In the genomic region with DNA sequence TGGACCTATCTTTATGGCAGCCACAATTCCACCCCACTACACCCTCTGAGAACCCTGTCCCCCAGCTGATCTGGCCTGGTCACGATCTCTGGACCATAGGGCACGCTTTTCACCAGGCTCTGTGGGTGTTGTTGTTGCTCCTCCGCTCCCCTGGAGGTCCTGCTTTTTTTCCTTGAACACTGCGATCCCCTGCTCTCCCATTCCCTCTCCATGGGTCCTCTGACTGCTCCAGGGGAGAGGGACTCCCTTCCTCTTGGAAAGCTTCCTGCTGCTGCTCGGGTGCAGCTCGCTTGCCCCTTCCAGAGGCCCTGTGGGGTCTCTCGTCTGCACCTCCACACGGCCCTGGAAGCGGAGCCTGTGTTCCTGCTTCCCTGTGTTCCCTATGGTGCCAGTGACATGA, we compare ENCODE assay signal across 15 cellular contexts.
"Had no signal": no experiment of that assay in that cellular context is flagged by ENCODE, and none has a peak within 500 bp of the region (broad histone marks: within the 10 kb centered on the region; RNA-seq: fewer than 3 reads in every experiment).

No MANE protein-coding gene starts in this region.

- H3K27ac Mint-ChIP-seq: activated naive CD8-positive, alpha-beta T cell; activated T-helper 1 cell treated with anti-CD3 and anti-CD28 coated beads, Interleukin-12 subunit alpha, Interleukin-12 subunit beta, Interleukin-2, Interleukin-4 antibody, amounts not matched to agents 30 ng/mL and 10 ng/mL and 1 ng/mL, durations not matched to agents 14 hours and 24 hours and 36 hours; T-helper 1 cell treated with Interleukin-12 subunit alpha and Interleukin-12 subunit beta and Interleukin-4 antibody, amounts not matched to agents 30 μg/mL and 1 μg/mL, for 36 hours had no signal

- H3K27me3 ChIP-seq: colonic mucosa, stomach, vagina had no signal

- DNase-seq: activated CD4-positive, alpha-beta T cell treated with anti-CD3 and anti-CD28 coated beads, Interleukin-2, amount 50 U/mL, for 4 hours; activated T-cell treated with anti-CD3 and anti-CD28 coated beads for 4 hours; colonic mucosa; naive thymus-derived CD8-positive, alpha-beta T cell; stimulated activated CD4-positive, alpha-beta T cell treated with anti-CD3 and anti-CD28 coated beads, Interleukin-12 subunit alpha, Interleukin-12 subunit beta, amount 100 ng/mL, for 4 hours; stimulated activated CD4-positive, alpha-beta T cell treated with anti-CD3 and anti-CD28 coated beads, Interleukin-1b, Interleukin-23, amount 100 ng/mL, for 48 hours; stomach; trophoblast cell; WERI-Rb-1 had no signal

- ATAC-seq: naive thymus-derived CD8-positive, alpha-beta T cell had no signal

- H2AFZ ChIP-seq: parathyroid adenoma had no signal

- H3K9me3 Mint-ChIP-seq: activated T-helper 1 cell treated with anti-CD3 and anti-CD28 coated beads, Interleukin-12 subunit alpha, Interleukin-12 subunit beta, Interleukin-2, Interleukin-4 antibody, amounts not matched to agents 30 ng/mL and 10 ng/mL and 1 ng/mL, durations not matched to agents 14 hours and 24 hours and 36 hours; naive thymus-derived CD8-positive, alpha-beta T cell; T-helper 1 cell treated with Interleukin-12 subunit alpha and Interleukin-12 subunit beta and Interleukin-4 antibody, amounts not matched to agents 30 μg/mL and 1 μg/mL, for 36 hours had no signal

- H3K79me2 ChIP-seq: parathyroid adenoma had no signal

- H3K27me3 Mint-ChIP-seq: activated naive CD8-positive, alpha-beta T cell; naive thymus-derived CD8-positive, alpha-beta T cell had no signal

- H3K27ac ChIP-seq: colonic mucosa, esophagus muscularis mucosa, parathyroid adenoma, stomach, vagina, WERI-Rb-1 had no signal

- H3K9me3 ChIP-seq: colonic mucosa, esophagus muscularis mucosa, stomach, vagina had no signal

- H3K4me3 ChIP-seq: colonic mucosa, esophagus muscularis mucosa, stomach, vagina had no signal

- H3K4me3 Mint-ChIP-seq: activated naive CD8-positive, alpha-beta T cell; activated T-helper 1 cell treated with anti-CD3 and anti-CD28 coated beads, Interleukin-12 subunit alpha, Interleukin-12 subunit beta, Interleukin-2, Interleukin-4 antibody, amounts not matched to agents 30 ng/mL and 10 ng/mL and 1 ng/mL, durations not matched to agents 14 hours and 24 hours and 36 hours; naive thymus-derived CD8-positive, alpha-beta T cell; T-helper 1 cell treated with Interleukin-12 subunit alpha and Interleukin-12 subunit beta and Interleukin-4 antibody, amounts not matched to agents 30 μg/mL and 1 μg/mL, for 36 hours had no signal

- H3K4me1 ChIP-seq: colonic mucosa, esophagus muscularis mucosa, parathyroid adenoma, vagina had no signal

- H3K36me3 ChIP-seq: colonic mucosa, esophagus muscularis mucosa, vagina, WERI-Rb-1 had no signal
